Comparison of ENCODE assay signal across 21 cellular contexts in genomic region chr11:9741260-9741659, GRCh38.
DNase-seq lines count a peak whose midpoint lies in the region; ATAC-seq, FAIRE-seq and TF ChIP-seq lines count a peak whose summit lies in the region.
"Had no signal": no experiment of that assay in that cellular context is flagged by ENCODE, and none has a peak within 500 bp of the region (broad histone marks: within the 10 kb centered on the region; RNA-seq: fewer than 3 reads in every experiment).

No MANE protein-coding gene starts in this region.

- DNase-seq in A549 (ENCODE audit: low read depth in 1 of 2, low spot score in 1 of 2) (peak in 1 of 2 experiments; percentile 55), OCI-LY7 (ENCODE audit: low spot score) (no peak), hepatocyte (ENCODE audit: low spot score) (no peak), naive B cell (no peak), DMS114 treated with DMSO at 0.1 percent for 48 hours (lab: John Stamatoyannopoulos, UW; ENCODE audit: unreplicated experiment) (no peak), Right ventricle myocardium superior (no peak)
- no peak for DNase-seq in activated T-helper 2 cell treated with anti-CD3 and anti-CD28 coated beads, Interferon-gamma antibody, Interleukin-2, Interleukin-4, amounts not matched to agents 10 μg/mL and 5 μg/mL and 100 μg/mL, durations not matched to agents 14 hours and 24 hours and 36 hours (ENCODE audit: low spot score)
- DNase-seq: 8988T; CD8-positive, alpha-beta memory T cell; DND-41; GDM1; NCI-H146; NCI-H2081; NCI-H748 treated with DMSO at 0.1 percent for 48 hours had no signal

- ATAC-seq in A549: no peak
- ATAC-seq in naive B cell (ENCODE audit: low read depth in 2 of 2): no peak
- ATAC-seq in Right ventricle myocardium superior (ENCODE audit: poor library complexity): no peak
- no peak for ATAC-seq in HG03432 (IDR thresholded peaks at IDR 0.05; ENCODE audit: unreplicated experiment)
- ATAC-seq: GM12878, K562, Panc1 had no signal

- H3K9me2 ChIP-seq in OCI-LY7 (ENCODE audit: insufficient read depth, low read length): no peaks in the 10 kb centered on the region
- no peaks in the 10 kb centered on the region for H3K9me2 ChIP-seq in hepatocyte (replicated peaks; ENCODE audit: insufficient read depth)

- WGBS in A549 (ENCODE audit: missing lambda C conversion rate): 67% methylated on average over 6 of the region's 6 CpGs
- WGBS in hepatocyte (ENCODE audit: low lambda C conversion rate, missing lambda C conversion rate): 82% methylated on average over 6 of the region's 6 CpGs

- peaks cover 77% of the 10 kb centered on the region for H3K36me3 ChIP-seq in OCI-LY7 (ENCODE audit: insufficient read depth, low read length)
- no peaks in the 10 kb centered on the region for H3K36me3 ChIP-seq in hepatocyte (replicated peaks; ENCODE audit: insufficient read depth, low read depth)

- no peaks in the 10 kb centered on the region for H4K20me1 ChIP-seq in OCI-LY7 (ENCODE audit: insufficient read depth, low read length)
- no peaks in the 10 kb centered on the region for H4K20me1 ChIP-seq in hepatocyte (ENCODE audit: insufficient read depth, poor library complexity, severe bottlenecking)
- H4K20me1 ChIP-seq: BLaER1 had no signal

- intact Hi-C loops in OCI-LY7 (cut with micrococcal nuclease; ENCODE audit: unreplicated experiment): no loop called here
- intact Hi-C loops in activated T-helper 2 cell treated with anti-CD3 and anti-CD28 coated beads, Interferon-gamma antibody, Interleukin-2, Interleukin-4, amounts not matched to agents 10 μg/mL and 5 μg/mL and 100 μg/mL, durations not matched to agents 14 hours and 24 hours and 36 hours (cut with micrococcal nuclease): no loop called here
- intact Hi-C loops in Right ventricle myocardium superior (cut with DNase I): loop anchor here (10.0 kb wide), 1 partner anchor 206 kb away; no protein-coding TSS in a partner anchor

- H3K79me2 ChIP-seq in OCI-LY7 (ENCODE audit: insufficient read depth, low read depth, low read length) (peaks cover 58% of the 10 kb centered on the region; the same call in 1 of the 2 replicates), hepatocyte (peaks cover 5% of the 10 kb centered on the region)

- CTCF ChIA-PET in A549 (lab: Yijun Ruan, JAX): interaction anchor here (1.6 to 3.1 kb wide), 3 partner anchors 17 to 128 kb away, joined by 5 to 10 read pairs (median 6); no protein-coding TSS in a partner anchor
- CTCF ChIA-PET in OCI-LY7 (lab: Charles Lee; ENCODE audit: unreplicated experiment): no interaction called here

- no peaks in the 10 kb centered on the region for H3K27me3 ChIP-seq in hepatocyte
- H3K27me3 ChIP-seq: BLaER1 had no signal

- no peak for TF ChIP-seq CTCF in A549 (IDR thresholded peaks at IDR 0.05)
- no peak for TF ChIP-seq CTCF in OCI-LY7 (conservative IDR thresholded peaks at IDR 0.05; ENCODE audit: low read length)
- no peak for TF ChIP-seq CTCF in hepatocyte (IDR thresholded peaks at IDR 0.05; ENCODE audit: poor library complexity)

- H2AFZ ChIP-seq in OCI-LY7 (ENCODE audit: low read length) (no peak overlapping the region), hepatocyte (no peak overlapping the region)

- peaks cover 1% of the 10 kb centered on the region; the same call in 1 of the 3 replicates for H3K9me3 ChIP-seq in A549
- H3K9me3 ChIP-seq in OCI-LY7 (ENCODE audit: low read length): peaks cover 3% of the 10 kb centered on the region; the same call in 1 of the 2 replicates
- no peaks in the 10 kb centered on the region for H3K9me3 ChIP-seq in hepatocyte (ENCODE audit: low read depth)

- H3K27ac Mint-ChIP-seq in naive B cell: peak overlapping the region in 4 of 6 donors; percentile 53 to 91 (median 78)
- no peak overlapping the region for H3K27ac Mint-ChIP-seq in activated T-helper 2 cell treated with anti-CD3 and anti-CD28 coated beads, Interferon-gamma antibody, Interleukin-2, Interleukin-4, amounts not matched to agents 10 μg/mL and 5 μg/mL and 100 μg/mL, durations not matched to agents 14 hours and 24 hours and 36 hours

- peak overlapping the region; percentile 61; the same call in 2 of the 3 replicates for H3K4me2 ChIP-seq in A549
- no peak overlapping the region for H3K4me2 ChIP-seq in OCI-LY7 (ENCODE audit: low read length)
- peak overlapping the region; percentile 26 for H3K4me2 ChIP-seq in hepatocyte
- H3K4me2 ChIP-seq: BLaER1 had no signal

- H3K4me1 Mint-ChIP-seq in naive B cell: peaks cover 43 to 74% (median 63%) of the 10 kb centered on the region in 3 donors
- H3K4me1 Mint-ChIP-seq in activated T-helper 2 cell treated with anti-CD3 and anti-CD28 coated beads, Interferon-gamma antibody, Interleukin-2, Interleukin-4, amounts not matched to agents 10 μg/mL and 5 μg/mL and 100 μg/mL, durations not matched to agents 14 hours and 24 hours and 36 hours (ENCODE audit: low read depth): peaks cover 16% of the 10 kb centered on the region
- H3K4me1 Mint-ChIP-seq: CD8-positive, alpha-beta memory T cell had no signal

- TF ChIP-seq EP300 in A549 (IDR thresholded peaks at IDR 0.05): peak in 1 of 2 experiments; percentile 38; a peak in 1 of 5 replicates

- H3K27me3 Mint-ChIP-seq in naive B cell: no peaks in the 10 kb centered on the region
- H3K27me3 Mint-ChIP-seq in activated T-helper 2 cell treated with anti-CD3 and anti-CD28 coated beads, Interferon-gamma antibody, Interleukin-2, Interleukin-4, amounts not matched to agents 10 μg/mL and 5 μg/mL and 100 μg/mL, durations not matched to agents 14 hours and 24 hours and 36 hours (ENCODE audit: low read depth): no peaks in the 10 kb centered on the region
- H3K27me3 Mint-ChIP-seq: CD8-positive, alpha-beta memory T cell had no signal

- peaks cover 19 to 27% of the 10 kb centered on the region in 2 donors for H3K36me3 Mint-ChIP-seq in naive B cell
- peaks cover 30% of the 10 kb centered on the region for H3K36me3 Mint-ChIP-seq in activated T-helper 2 cell treated with anti-CD3 and anti-CD28 coated beads, Interferon-gamma antibody, Interleukin-2, Interleukin-4, amounts not matched to agents 10 μg/mL and 5 μg/mL and 100 μg/mL, durations not matched to agents 14 hours and 24 hours and 36 hours (ENCODE audit: low read depth)

- POLR2A ChIA-PET in A549 (lab: Yijun Ruan, JAX) (no interaction called here), OCI-LY7 (lab: Charles Lee) (interaction anchor here (0.6 to 1.6 kb wide), 4 partner anchors 8 to 229 kb away, joined by 3 to 4 read pairs (median 3); no protein-coding TSS in a partner anchor)

- peak overlapping the region in 1 of 8 donors; percentile 20 for H3K4me3 Mint-ChIP-seq in naive B cell
- no peak overlapping the region for H3K4me3 Mint-ChIP-seq in activated T-helper 2 cell treated with anti-CD3 and anti-CD28 coated beads, Interferon-gamma antibody, Interleukin-2, Interleukin-4, amounts not matched to agents 10 μg/mL and 5 μg/mL and 100 μg/mL, durations not matched to agents 14 hours and 24 hours and 36 hours (ENCODE audit: low read depth)
- H3K4me3 Mint-ChIP-seq: CD8-positive, alpha-beta memory T cell had no signal

- peaks cover 49% of the 10 kb centered on the region for H3K4me1 ChIP-seq in A549
- H3K4me1 ChIP-seq in OCI-LY7 (ENCODE audit: insufficient read depth, low read length, poor library complexity, severe bottlenecking): peaks cover 80% of the 10 kb centered on the region
- H3K4me1 ChIP-seq in hepatocyte (ENCODE audit: insufficient read depth): peaks cover 13% of the 10 kb centered on the region

- no peak overlapping the region for H3K4me3 ChIP-seq in A549
- H3K4me3 ChIP-seq in OCI-LY7 (ENCODE audit: low read depth, low read length, poor library complexity, severe bottlenecking): no peak overlapping the region
- no peak overlapping the region for H3K4me3 ChIP-seq in hepatocyte
- H3K4me3 ChIP-seq: BLaER1, GM12878, K562 had no signal

- TF ChIP-seq POLR2A in A549 (IDR thresholded peaks at IDR 0.05; ENCODE audit: low read length): no peak

- peaks cover 0 to 3% (median 0%) of the 10 kb centered on the region in 7 donors for H3K9me3 Mint-ChIP-seq in naive B cell
- H3K9me3 Mint-ChIP-seq in activated T-helper 2 cell treated with anti-CD3 and anti-CD28 coated beads, Interferon-gamma antibody, Interleukin-2, Interleukin-4, amounts not matched to agents 10 μg/mL and 5 μg/mL and 100 μg/mL, durations not matched to agents 14 hours and 24 hours and 36 hours: peaks cover 7% of the 10 kb centered on the region

- no peak for TF ChIP-seq RAD21 in A549 (conservative IDR thresholded peaks at IDR 0.05 in 1 of 2, IDR thresholded peaks at IDR 0.05 in 1 of 2)

- peak overlapping the region; percentile 63 to 76; a peak in 4 of 6 replicates for H3K27ac ChIP-seq in A549
- peak overlapping the region; percentile 94 for H3K27ac ChIP-seq in OCI-LY7 (ENCODE audit: low read depth, low read length, poor library complexity, severe bottlenecking)
- peak overlapping the region; percentile 73 for H3K27ac ChIP-seq in hepatocyte
- H3K27ac ChIP-seq: BLaER1 had no signal

- BruUV-seq in OCI-LY7 (replicated peaks; lab: Mats Ljungman, UMichigan): TSS peak; percentile 8

- FAIRE-seq in A549 (lab: Jason Lieb, UNC): no peak
- FAIRE-seq: GM12878, GM18507, H1, K562 had no signal

TF ChIP-seq in A549, 52 proteins besides CTCF, POLR2A, EP300 and RAD21:
- no peak for TF ChIP-seq USF2 (IDR thresholded peaks at IDR 0.05)
- no peak for TF ChIP-seq SREBF2 (IDR thresholded peaks at IDR 0.05)
- TF ChIP-seq GATA3 (IDR thresholded peaks at IDR 0.05; ENCODE audit: borderline replicate concordance): peak; percentile 43; the same call in 1 of the 2 replicates
- no peak for TF ChIP-seq FOSL2 (IDR thresholded peaks at IDR 0.05)
- peak; percentile 14; the same call in 1 of the 2 replicates for TF ChIP-seq FOSL2 (CRISPR knock-in tag; IDR thresholded peaks at IDR 0.05)
